In the genomic region with DNA sequence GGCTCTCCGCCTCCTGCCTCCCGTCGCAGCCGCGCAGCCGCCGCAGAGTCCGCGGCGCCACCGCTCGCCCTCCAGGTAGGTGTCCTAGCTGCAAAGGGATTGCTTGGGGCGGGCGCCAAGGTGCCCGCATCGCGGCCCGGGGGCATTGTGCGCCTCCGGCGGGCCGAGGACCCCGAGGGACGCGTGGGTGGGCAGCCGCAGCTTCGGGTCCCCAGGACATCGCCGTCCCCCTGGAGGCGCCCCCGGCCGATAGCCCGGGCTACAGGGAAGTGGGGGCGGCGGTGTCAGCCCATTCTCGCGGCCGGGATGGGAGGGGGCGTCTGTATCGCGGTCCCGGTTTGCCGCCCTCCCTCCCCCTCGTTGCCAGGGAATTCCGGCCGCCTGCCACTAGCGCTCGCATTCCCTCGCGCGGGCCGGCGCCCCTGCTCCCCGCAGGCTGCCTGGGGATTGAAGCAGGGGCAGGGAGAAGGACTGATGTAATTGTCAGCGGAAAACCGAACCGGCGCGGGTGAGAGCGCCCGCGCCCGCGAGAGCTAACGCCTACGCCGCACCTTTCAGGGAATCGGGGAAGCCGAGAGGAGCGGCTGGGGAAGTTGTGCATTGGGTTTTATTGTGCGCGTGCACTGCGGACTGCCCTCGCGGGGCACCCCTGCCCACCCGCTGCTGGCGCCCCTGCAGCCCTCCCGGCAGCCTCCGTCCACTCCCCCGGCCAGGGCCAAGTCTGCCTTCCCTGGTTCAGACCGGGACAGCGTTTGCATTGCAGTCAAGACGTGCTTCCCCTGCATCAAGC, we compare ENCODE assay signal across 8 cellular contexts. TPM values are rescaled to one million over a fixed set of nuclear protein-coding genes. Genes with fewer than 3 reads are reported as not detected.
DNase-seq lines count a peak whose midpoint lies in the region; ATAC-seq and TF ChIP-seq lines count a peak whose summit lies in the region.

No MANE protein-coding gene starts in this region.

- TF ChIP-seq POLR2A in ovary (IDR thresholded peaks at IDR 0.05): no peak

- intact Hi-C loops in heart right ventricle (cut with DNase I): loop anchor here in 9 of 10 donors (2.0 to 10.0 kb wide), 9 partner anchors 50 to 200 kb away; no protein-coding TSS in a partner anchor
- intact Hi-C loops in ovary (cut with DNase I): loop anchor here in 1 of 4 donors (10.0 kb wide), 1 partner anchor 80 kb away; no protein-coding TSS in a partner anchor

- ATAC-seq in HG02981 (IDR thresholded peaks at IDR 0.05; ENCODE audit: unreplicated experiment): peak; percentile 7
- ATAC-seq in heart right ventricle: peak; percentile 16 to 65 (median 40)

- peak overlapping the region; percentile 84 to 98 (median 93) for H3K4me3 ChIP-seq in heart right ventricle
- H3K4me3 ChIP-seq in ovary: peak overlapping the region; percentile 51

- no peaks in the 10 kb centered on the region for H3K9me3 ChIP-seq in heart right ventricle
- no peaks in the 10 kb centered on the region for H3K9me3 ChIP-seq in ovary

- peaks cover 0 to 83% (median 9%) of the 10 kb centered on the region in 7 donors for H3K27me3 ChIP-seq in heart right ventricle
- H3K27me3 ChIP-seq in ovary: no peaks in the 10 kb centered on the region

- TF ChIP-seq EP300 in ovary (IDR thresholded peaks at IDR 0.05): no peak

- TF ChIP-seq CTCF in heart right ventricle (IDR thresholded peaks at IDR 0.05): peak in 1 of 9 donors; percentile 4
- peak in 1 of 3 donors; percentile 5 for TF ChIP-seq CTCF in ovary (IDR thresholded peaks at IDR 0.05)

- peak overlapping the region; percentile 85 to 96 (median 94) for H3K27ac ChIP-seq in heart right ventricle
- peak overlapping the region; percentile 52 to 84 for H3K27ac ChIP-seq in ovary

- H3K36me3 ChIP-seq in heart right ventricle (no peaks in the 10 kb centered on the region), ovary (no peaks in the 10 kb centered on the region)

- DNase-seq in activated T-cell treated with anti-CD3 and anti-CD28 coated beads for 48 hours (ENCODE audit: low read depth) (peak; percentile 10), activated T-cell treated with anti-CD3 and anti-CD28 coated beads for 4 hours (no peak), NCI-H748 (lab: John Stamatoyannopoulos, UW; ENCODE audit: unreplicated experiment) (peak; percentile 75), amniotic epithelial cell (ENCODE audit: low read depth) (peak; percentile 48), heart right ventricle (peak; percentile 44 to 48), ovary (peak; percentile 29 to 51 (median 42))
- DNase-seq in stimulated activated naive CD4-positive, alpha-beta T cell treated with Interleukin-2 at 50 U/mL for 16 hours (lab: John Stamatoyannopoulos, UW): no peak

- H3K4me1 ChIP-seq in heart right ventricle (peaks cover 0 to 29% (median 18%) of the 10 kb centered on the region in 9 donors), ovary (ENCODE audit: insufficient read depth) (no peaks in the 10 kb centered on the region)

- WGBS in heart right ventricle, 2 donors: 0% methylated on average over 72 to 83 of the region's 83 CpGs
- WGBS in ovary, 3 donors: 0% methylated on average over 48 to 83 of the region's 83 CpGs

RNA-seq across cellular contexts. Expression of a gene that starts 0.5 kb away (rescaled TPM):
- 1 to 10 TPM; 1.2 to 8.0 (median 5.6) TPM for total RNA-seq in heart right ventricle
- 1 to 10 TPM; 1.1 to 1.4 TPM for polyA plus RNA-seq in heart right ventricle
- 1 to 10 TPM in 6 of 7 donors, under 1 TPM in 1; 0.60 to 5.2 (median 1.7) TPM for total RNA-seq in ovary
- polyA plus RNA-seq in ovary: 1 to 10 TPM in 1 of 2 donors, under 1 TPM in 1; 0.67 to 7.4 TPM

Comparison
In these comparisons a context has a peak if more than half of its experiments do, and no peak if none do; other contexts are left out.
1. DNase-seq: peak in activated T-cell treated with anti-CD3 and anti-CD28 coated beads for 48 hours (single experiment), NCI-H748 (single experiment), amniotic epithelial cell (single experiment), heart right ventricle (2 of 2) and ovary (5 of 5); none in activated T-cell treated with anti-CD3 and anti-CD28 coated beads for 4 hours (single experiment) and stimulated activated naive CD4-positive, alpha-beta T cell treated with Interleukin-2 at 50 U/mL for 16 hours (single experiment).